ENCODE assay signal across 25 cellular contexts in the genomic region with DNA sequence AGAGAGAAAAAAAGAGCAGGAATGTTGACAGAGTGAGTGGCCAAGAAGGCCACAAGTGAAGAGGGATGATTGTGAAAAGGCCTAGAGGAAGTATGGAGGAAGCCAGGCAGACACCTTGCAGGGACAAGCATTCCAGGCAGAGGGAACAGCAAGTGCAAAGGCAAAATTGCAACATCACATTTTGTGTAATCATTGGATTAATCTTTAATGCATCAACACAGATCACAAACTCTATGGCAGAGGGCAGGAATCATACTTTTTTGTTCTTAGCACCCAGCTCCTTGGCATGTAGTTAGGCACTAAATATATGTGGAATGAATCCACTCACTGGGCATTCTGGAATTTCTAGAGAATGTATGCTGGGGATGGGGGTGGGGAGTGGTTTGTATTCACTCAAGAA.
"Had no signal": no experiment of that assay in that cellular context is flagged by ENCODE, and none has a peak within 500 bp of the region (broad histone marks: within the 10 kb centered on the region; RNA-seq: fewer than 3 reads in every experiment).

No MANE protein-coding gene starts in this region.

- H3K36me3 Mint-ChIP-seq: IgD-negative memory B cell had no signal

- H3K9me3 ChIP-seq: Peyer's patch, SJSA1 had no signal

- H3K36me3 ChIP-seq: Peyer's patch, SJSA1 had no signal

- DNase-seq: MV-4-11, NCI-H1048, NCI-H1105 treated with DMSO at 0.1 percent for 48 hours, NCI-H1417 treated with DMSO at 0.1 percent for 48 hours, NCI-H146, NCI-H1694 treated with DMSO at 0.1 percent for 48 hours, NCI-H1930, NCI-H2081, NCI-H2171, NCI-H226, NCI-H446, NCI-H510A, NCI-H524 treated with DMSO at 0.1 percent for 48 hours, NCI-H69, NCI-H774, OCI-M1, PC-9, Peyer's patch, SIG-M5 had no signal

- H2AFZ ChIP-seq: PC-9 had no signal

- H3K4me2 ChIP-seq: KMS-11, PC-9 had no signal

- H3K9ac ChIP-seq: KMS-11 had no signal

- FAIRE-seq: K562 had no signal

- H3K4me3 ChIP-seq: K562, PC-9, Peyer's patch, SJSA1, SK-N-MC had no signal

- H3K27ac ChIP-seq: KMS-11, PC-9, Peyer's patch, SJSA1, SK-N-MC had no signal

- ATAC-seq: K562, Right ventricle myocardium inferior had no signal

- H3K27me3 ChIP-seq: Peyer's patch, SJSA1 had no signal

- H3K4me3 Mint-ChIP-seq: IgD-negative memory B cell had no signal
